1 cellular context compared by ENCODE assay signal in the genomic region with DNA sequence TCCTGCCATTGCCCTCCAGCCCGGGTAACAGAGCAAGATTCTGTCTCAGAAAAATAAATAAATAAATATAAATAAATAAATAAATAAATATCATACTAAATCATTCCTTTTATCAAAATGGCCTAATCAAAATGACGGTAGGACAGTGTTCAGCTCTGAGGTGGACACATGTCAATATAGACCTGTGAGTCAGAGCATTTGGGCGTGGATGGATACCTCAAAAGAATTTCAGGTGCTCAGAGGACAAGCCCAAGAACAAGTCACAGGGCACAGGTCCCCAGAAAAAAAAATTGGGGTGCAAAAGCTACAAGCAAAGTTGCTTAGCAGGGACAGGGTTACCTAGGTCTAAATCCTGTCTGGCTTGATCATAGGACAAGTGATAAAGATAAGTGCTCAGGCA.
TF ChIP-seq lines count a peak whose summit lies in the region.

No MANE protein-coding gene starts in this region.

TF ChIP-seq in IMR-90, 13 proteins besides CTCF, POLR2A, EP300 and RAD21:
- TF ChIP-seq, protein P1, sequence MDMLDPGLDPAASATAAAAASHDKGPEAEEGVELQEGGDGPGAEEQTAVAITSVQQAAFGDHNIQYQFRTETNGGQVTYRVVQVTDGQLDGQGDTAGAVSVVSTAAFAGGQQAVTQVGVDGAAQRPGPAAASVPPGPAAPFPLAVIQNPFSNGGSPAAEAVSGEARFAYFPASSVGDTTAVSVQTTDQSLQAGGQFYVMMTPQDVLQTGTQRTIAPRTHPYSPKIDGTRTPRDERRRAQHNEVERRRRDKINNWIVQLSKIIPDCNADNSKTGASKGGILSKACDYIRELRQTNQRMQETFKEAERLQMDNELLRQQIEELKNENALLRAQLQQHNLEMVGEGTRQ (IDR thresholded peaks at IDR 0.05; ENCODE audit: low read depth, low read length): no peak
- TF ChIP-seq CHD1 (IDR thresholded peaks at IDR 0.05; ENCODE audit: low read depth, low read length) (no peak), FOS (IDR thresholded peaks at IDR 0.05; ENCODE audit: low read depth, low read length) (no peak), MAFK (IDR thresholded peaks at IDR 0.05; ENCODE audit: low read depth, low read length) (no peak), RCOR1 (IDR thresholded peaks at IDR 0.05; ENCODE audit: insufficient replicate concordance, low read length) (no peak)
